ENCODE assay signal across 8 cellular contexts in the genomic region with DNA sequence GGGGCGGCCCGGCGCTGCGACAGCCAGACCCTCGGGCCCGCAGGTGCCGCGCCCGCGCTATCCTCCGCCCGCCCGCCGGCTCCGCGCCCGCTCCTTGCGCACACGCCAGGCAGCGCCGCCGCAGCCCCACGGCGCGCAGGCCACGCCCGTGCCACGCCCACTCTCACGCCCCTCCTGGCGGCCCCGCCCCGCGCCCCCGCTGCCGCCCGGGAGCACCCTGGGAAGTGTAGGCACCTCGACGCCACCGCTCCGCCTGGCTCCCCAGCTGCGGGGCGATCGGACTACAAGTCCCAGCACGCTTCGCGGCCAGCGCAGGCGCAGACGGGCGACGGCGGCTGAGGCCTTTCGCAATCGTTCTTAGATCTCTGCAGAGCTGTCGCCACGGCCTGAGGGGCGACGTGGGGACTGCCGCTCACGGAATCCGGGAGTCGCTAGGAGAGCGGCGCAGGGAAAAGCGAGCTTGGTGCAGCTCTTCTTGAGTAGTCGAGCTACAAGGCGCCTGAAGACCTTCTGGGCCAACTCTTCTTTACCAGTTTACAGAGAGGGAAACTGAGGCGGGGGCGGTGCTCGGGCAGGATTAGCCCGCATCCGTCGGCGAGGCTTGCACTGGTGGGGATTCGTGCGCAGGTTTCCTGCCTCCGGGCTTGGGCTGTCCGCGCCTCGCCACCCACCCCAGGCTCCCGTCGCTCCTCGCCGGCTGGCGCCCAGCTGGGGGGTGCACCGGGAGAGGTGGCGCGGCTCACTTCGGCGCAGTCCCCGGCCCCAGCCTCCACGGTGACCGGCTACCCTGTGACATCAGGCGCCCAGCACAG. TPM values are rescaled to one million over a fixed set of nuclear protein-coding genes. Genes with fewer than 3 reads are reported as not detected.
DNase-seq lines count a peak whose midpoint lies in the region; ATAC-seq and TF ChIP-seq lines count a peak whose summit lies in the region.

ABLIM2 (minus strand) TSS at position 104 of the 812 bp plus-strand sequence. CDS start 124 bp downstream, outside the sequence.

- H3K9me3 ChIP-seq in PC-3 (ENCODE audit: low read length) (no peaks in the 10 kb centered on the region), esophagus muscularis mucosa (no peaks in the 10 kb centered on the region), muscle layer of colon (ENCODE audit: low read length) (no peaks in the 10 kb centered on the region)

- H3K27me3 ChIP-seq in PC-3 (ENCODE audit: low read length), result no peaks in the 10 kb centered on the region
- H3K27me3 ChIP-seq in esophagus muscularis mucosa, result peaks cover 0 to 9% (median 4%) of the 10 kb centered on the region in 4 donors
- peaks cover 0 to 13% of the 10 kb centered on the region in 2 donors for H3K27me3 ChIP-seq in muscle layer of colon (ENCODE audit: control insufficient read depth in 1 of 2, insufficient read depth in 2 of 2, low read length in 2 of 2)

- H2AFZ ChIP-seq in PC-3 (ENCODE audit: low read length), result peak within 1 kb of the TSS; percentile 85

- H3K27ac ChIP-seq in PC-3 (ENCODE audit: low read length), result no peak within 1 kb of the TSS
- peak within 1 kb of the TSS; percentile 61 to 71 (median 62) for H3K27ac ChIP-seq in esophagus muscularis mucosa (replicated peaks in 1 of 4)
- H3K27ac ChIP-seq in muscle layer of colon (ENCODE audit: low read depth, low read length), result peak within 1 kb of the TSS; percentile 88

- no CpG with 5 or more reads among the region's 94 CpGs for WGBS in esophagus muscularis mucosa

- peak; percentile 74 for TF ChIP-seq POLR2A in esophagus muscularis mucosa (IDR thresholded peaks at IDR 0.05; ENCODE audit: low read depth)

- no peaks in the 10 kb centered on the region; the same call in 1 of the 2 replicates for H3K4me1 ChIP-seq in PC-3 (ENCODE audit: insufficient read depth, low read length)
- H3K4me1 ChIP-seq in esophagus muscularis mucosa, result peaks cover 25 to 38% (median 29%) of the 10 kb centered on the region in 4 donors
- peaks cover 7% of the 10 kb centered on the region for H3K4me1 ChIP-seq in muscle layer of colon (ENCODE audit: insufficient read depth, low read length)

- no peaks in the 10 kb centered on the region for H3K79me2 ChIP-seq in PC-3 (ENCODE audit: low read length)

- peak within 1 kb of the TSS; percentile 95 for H3K4me2 ChIP-seq in PC-3 (ENCODE audit: low read length)

- H3K9ac ChIP-seq in PC-3 (ENCODE audit: low read length) (peak within 1 kb of the TSS; percentile 63), muscle layer of colon (ENCODE audit: low read length) (peak within 1 kb of the TSS; percentile 33)

- H3K36me3 Mint-ChIP-seq in activated T-cell treated with anti-CD3 and anti-CD28 coated beads, Interleukin-2, amount 50 U/mL, for 4 hours (ENCODE audit: insufficient read depth), result no peaks in the 10 kb centered on the region

- CTCF ChIA-PET in PC-3 (lab: Charles Lee), result no interaction called here

- TF ChIP-seq CTCF in PC-3 (conservative IDR thresholded peaks at IDR 0.05; ENCODE audit: low read depth, low read length), result no peak
- peak in 1 of 3 experiments; percentile 23 for TF ChIP-seq CTCF in esophagus muscularis mucosa (IDR thresholded peaks at IDR 0.05)

- TF ChIP-seq EP300 in esophagus muscularis mucosa (IDR thresholded peaks at IDR 0.05), result no peak

- DNase-seq in DMS153 treated with DMSO at 0.1 percent for 48 hours (lab: John Stamatoyannopoulos, UW; ENCODE audit: unreplicated experiment) (peak; percentile 54), PC-3 (peak; percentile 93), esophagus muscularis mucosa (ENCODE audit: extremely low spot score) (peak; percentile 98)
- peak; percentile 98 for DNase-seq in Jurkat, Clone E6-1 (ENCODE audit: low read depth, low spot score)
- DNase-seq in activated T-cell treated with anti-CD3 and anti-CD28 coated beads, Interleukin-2, amount 50 U/mL, for 4 hours, result peak; percentile 98
- DNase-seq in stimulated activated CD8-positive, alpha-beta memory T cell treated with anti-CD3 and anti-CD28 coated beads, Interleukin-7, amount 100 ng/mL, for 1 hour (ENCODE audit: low read depth in 2 of 2), result peak; percentile 98

- no peaks in the 10 kb centered on the region for H3K9me2 ChIP-seq in PC-3 (replicated peaks; ENCODE audit: low read length)

- peaks cover 6% of the 10 kb centered on the region for H3K27me3 Mint-ChIP-seq in activated T-cell treated with anti-CD3 and anti-CD28 coated beads, Interleukin-2, amount 50 U/mL, for 4 hours (ENCODE audit: low read depth)

- peak within 1 kb of the TSS; percentile 89 for H3K4me3 Mint-ChIP-seq in activated T-cell treated with anti-CD3 and anti-CD28 coated beads, Interleukin-2, amount 50 U/mL, for 4 hours

- H3K4me3 ChIP-seq in Jurkat, Clone E6-1 (ENCODE audit: low read length), result peak within 1 kb of the TSS; percentile 72
- peak within 1 kb of the TSS; percentile 84 for H3K4me3 ChIP-seq in PC-3 (ENCODE audit: low read length)
- H3K4me3 ChIP-seq in esophagus muscularis mucosa, result peak within 1 kb of the TSS; percentile 75 to 80 (median 78)
- H3K4me3 ChIP-seq in muscle layer of colon (ENCODE audit: low read depth in 1 of 2, low read length in 2 of 2), result peak within 1 kb of the TSS; percentile 92 to 97

- H3K36me3 ChIP-seq in PC-3 (ENCODE audit: low read depth, low read length) (no peaks in the 10 kb centered on the region), esophagus muscularis mucosa (no peaks in the 10 kb centered on the region), muscle layer of colon (ENCODE audit: insufficient read depth, low read length) (no peaks in the 10 kb centered on the region)

- no peaks in the 10 kb centered on the region for H4K20me1 ChIP-seq in PC-3 (ENCODE audit: low read length)

- BruUV-seq in PC-3 (replicated peaks; lab: Mats Ljungman, UMichigan), result TSS peak; percentile 46

- H3F3A ChIP-seq in PC-3 (ENCODE audit: low read length, unreplicated experiment), result no peaks in the 10 kb centered on the region

- peaks cover 15% of the 10 kb centered on the region for H3K4me1 Mint-ChIP-seq in activated T-cell treated with anti-CD3 and anti-CD28 coated beads, Interleukin-2, amount 50 U/mL, for 4 hours (ENCODE audit: low read depth)

- H3K9me3 Mint-ChIP-seq in activated T-cell treated with anti-CD3 and anti-CD28 coated beads, Interleukin-2, amount 50 U/mL, for 4 hours, result no peaks in the 10 kb centered on the region

- intact Hi-C loops in PC-3 (cut with micrococcal nuclease) (no loop called here), esophagus muscularis mucosa (cut with DNase I) (loop anchor here (5.0 kb wide), 1 partner anchor 107 kb away; no protein-coding TSS in a partner anchor)

- ATAC-seq in GM21717 (IDR thresholded peaks at IDR 0.05; ENCODE audit: unreplicated experiment) (peak; percentile 95), PC-3 (peak; percentile 98)
- peak; percentile 97 to 98 for ATAC-seq in activated T-cell treated with anti-CD3 and anti-CD28 coated beads, Interleukin-2, amount 50 U/mL, for 4 hours

- POLR2A ChIA-PET in PC-3 (lab: Charles Lee; ENCODE audit: unreplicated experiment), result interaction anchor here (0.5 to 0.6 kb wide), 2 partner anchors 41 to 61 kb away, joined by 3 to 5 read pairs; no protein-coding TSS in a partner anchor

RNA-seq across cellular contexts. Expression of gene ABLIM2, which starts in this region (rescaled TPM):
- 1.3 TPM for polyA plus RNA-seq in Jurkat, Clone E6-1 (2012; ENCODE audit: insufficient read depth, insufficient read length)
- total RNA-seq in PC-3 (2014; rRNA removed) (3.2 and 3.6 TPM in 2 replicates), esophagus muscularis mucosa (10 to 100 TPM in 1 of 4 donors, 1 to 10 TPM in 3; 4.2 to 28.5 (median 8.7) TPM)
- under 1 TPM; 0.26 to 0.54 (median 0.30) TPM for total RNA-seq in activated T-cell treated with anti-CD3 and anti-CD28 coated beads, Interleukin-2, amount 50 U/mL, for 4 hours

Comparison
In these comparisons a context has a peak if more than half of its experiments do, and no peak if none do; other contexts are left out.
1. Peak in DNase-seq and ATAC-seq in activated T-cell treated with anti-CD3 and anti-CD28 coated beads, Interleukin-2, amount 50 U/mL, for 4 hours; RNA of the gene not detected or under 1 TPM.